In the genomic region with DNA sequence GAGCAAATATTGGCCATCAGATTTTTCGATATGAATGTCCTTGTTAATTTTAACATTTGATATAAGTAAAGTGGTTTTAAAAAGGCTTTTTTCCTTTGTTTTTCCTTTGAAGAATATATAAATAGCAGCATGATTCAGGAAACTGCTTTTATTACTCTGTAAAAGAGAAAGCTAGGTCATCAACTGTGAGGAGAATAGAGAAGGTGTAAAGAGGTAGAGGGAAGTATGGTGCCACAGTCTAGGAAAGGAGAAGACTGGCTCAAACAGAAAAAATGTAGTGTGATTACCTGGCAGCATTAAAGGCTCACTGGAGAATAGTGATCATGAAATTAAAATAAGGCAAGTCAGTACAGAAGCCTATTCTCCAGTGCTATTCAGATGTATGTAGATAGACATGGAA, we compare ENCODE assay signal across 24 cellular contexts.
"Had no signal": no experiment of that assay in that cellular context is flagged by ENCODE, and none has a peak within 500 bp of the region (broad histone marks: within the 10 kb centered on the region; RNA-seq: fewer than 3 reads in every experiment).

No MANE protein-coding gene starts in this region.

- DNase-seq: dermis blood vessel endothelial cell; effector memory CD4-positive, alpha-beta T cell; foreskin keratinocyte; heart left ventricle; kidney; left lung; mesenchymal stem cell; naive thymus-derived CD4-positive, alpha-beta T cell; stimulated activated CD4-positive, alpha-beta T cell treated with anti-CD3 and anti-CD28 coated beads, Interleukin-12 subunit alpha, Interleukin-12 subunit beta, amount 100 ng/mL, for 4 hours; stimulated activated CD4-positive, alpha-beta T cell treated with anti-CD3 and anti-CD28 coated beads, Interleukin-1b, Interleukin-23, amount 100 ng/mL, for 48 hours; stimulated activated CD4-positive, alpha-beta T cell treated with anti-CD3 and anti-CD28 coated beads, Interleukin-4, amount 100 ng/mL, for 24 hours; stimulated activated naive CD4-positive, alpha-beta T cell treated with Interleukin-2 at 50 U/mL for 16 hours; stomach; thyroid gland; trophoblast cell had no signal

- H3K4me1 ChIP-seq: esophagus muscularis mucosa, foreskin keratinocyte, gastroesophageal sphincter, heart left ventricle, left lung, neural progenitor cell, parathyroid adenoma, stomach, thyroid gland, vagina had no signal

- H2AFZ ChIP-seq: hepatocyte, neural progenitor cell, parathyroid adenoma had no signal

- H3K27me3 ChIP-seq: esophagus muscularis mucosa, foreskin keratinocyte, gastroesophageal sphincter, heart left ventricle, hepatocyte, left lung, neural progenitor cell, stomach, thyroid gland, vagina had no signal

- ATAC-seq: foreskin keratinocyte; gastroesophageal sphincter; heart left ventricle; left lung; naive thymus-derived CD4-positive, alpha-beta T cell; sciatic nerve; stimulated activated effector memory CD8-positive, alpha-beta T cell treated with anti-CD3 and anti-CD28 coated beads, Interleukin-12 subunit alpha, Interleukin-12 subunit beta, amount 100 ng/mL, for 72 hours had no signal

- H3K9me3 ChIP-seq: thyroid gland, vagina had no signal

- H3K4me2 ChIP-seq: hepatocyte, neural progenitor cell, smooth muscle cell had no signal

- H3K79me2 ChIP-seq: hepatocyte, parathyroid adenoma had no signal

- H3K4me3 ChIP-seq: esophagus muscularis mucosa, gastroesophageal sphincter, heart left ventricle, hepatocyte, left lung, neural progenitor cell, smooth muscle cell, stomach, thyroid gland, vagina had no signal

- H3K27ac ChIP-seq: esophagus muscularis mucosa, foreskin keratinocyte, gastroesophageal sphincter, heart left ventricle, hepatocyte, left lung, neural progenitor cell, parathyroid adenoma, stomach, thyroid gland, vagina had no signal

- H3K36me3 ChIP-seq: esophagus muscularis mucosa, gastroesophageal sphincter, heart left ventricle, left lung, neural progenitor cell, stomach, thyroid gland, vagina had no signal

- H3K9ac ChIP-seq: neural progenitor cell, parathyroid adenoma had no signal
